Comparison of ENCODE assay signal across 8 cellular contexts in genomic region chr3:195106418-195106906, GRCh38.
DNase-seq lines count a peak whose midpoint lies in the region; ATAC-seq and TF ChIP-seq lines count a peak whose summit lies in the region.

No MANE protein-coding gene starts in this region.

- H3K36me3 Mint-ChIP-seq in H9 (ENCODE audit: insufficient read depth in 1 of 3, low read depth in 3 of 3) (peaks cover 0 to 2% (median 0%) of the 10 kb centered on the region in 3 experiments; a peak in 2 of 7 replicates), activated B cell treated with CpG ODN at 0.5 μM for 24 hours (ENCODE audit: low read depth) (no peaks in the 10 kb centered on the region)

- TF ChIP-seq POLR2A in breast epithelium (IDR thresholded peaks at IDR 0.05): no peak

- WGBS in H9 (ENCODE audit: extremely low coverage, insufficient read length, low lambda C conversion rate): no CpG with 5 or more reads among the region's 29 CpGs

- H3T11ph ChIP-seq in H9 (ENCODE audit: low read length): no peak overlapping the region

- no peaks in the 10 kb centered on the region for H3K9me3 ChIP-seq in H9 (ENCODE audit: control insufficient read depth, low read depth, low read length)
- no peaks in the 10 kb centered on the region for H3K9me3 ChIP-seq in breast epithelium

- H3K4ac ChIP-seq in H9 (ENCODE audit: low read depth, low read length): no peak overlapping the region

- H2BK5ac ChIP-seq in H9 (ENCODE audit: insufficient read length, low read length): no peak overlapping the region

- no peak overlapping the region for H2BK20ac ChIP-seq in H9 (ENCODE audit: low read depth, low read length, poor library complexity, severe bottlenecking)

- no peak overlapping the region for H3K9ac ChIP-seq in H9 (ENCODE audit: extremely low read depth, insufficient read length, low read length)

- H3K79me1 ChIP-seq in H9 (ENCODE audit: insufficient read depth, low read depth, low read length, poor library complexity, severe bottlenecking): no peaks in the 10 kb centered on the region

- TF ChIP-seq CTCF in H9 (conservative IDR thresholded peaks at IDR 0.05): peak; percentile 99
- peak; percentile 94 for TF ChIP-seq CTCF in activated B cell treated with CpG ODN at 0.5 μM for 24 hours (IDR thresholded peaks at IDR 0.05)
- peak; percentile 96 to 99 (median 98) for TF ChIP-seq CTCF in breast epithelium (IDR thresholded peaks at IDR 0.05)

- H4K5ac ChIP-seq in H9 (ENCODE audit: insufficient read length, low read depth, low read length): no peak overlapping the region

- no peak overlapping the region for H2BK15ac ChIP-seq in H9 (ENCODE audit: low read depth, low read length)

- H3K4me1 Mint-ChIP-seq in H9 (peaks cover 16 to 21% of the 10 kb centered on the region in 2 experiments), activated B cell treated with CpG ODN at 0.5 μM for 24 hours (peaks cover 35% of the 10 kb centered on the region)

- H3K79me2 ChIP-seq in H9 (ENCODE audit: insufficient read depth, low read length): no peaks in the 10 kb centered on the region; the same call in 1 of the 2 replicates

- H3K23ac ChIP-seq in H9 (ENCODE audit: insufficient read length, low read depth, low read length): no peak overlapping the region

- peak overlapping the region; percentile 37 for H3K4me2 ChIP-seq in H9 (ENCODE audit: insufficient read depth, insufficient read length, low read length)

- H3K14ac ChIP-seq in H9 (ENCODE audit: insufficient read depth, low read length): no peak overlapping the region

- H3K4me1 ChIP-seq in H9 (ENCODE audit: insufficient read depth, low read length): no peaks in the 10 kb centered on the region; the same call in 1 of the 2 replicates
- no peaks in the 10 kb centered on the region for H3K4me1 ChIP-seq in breast epithelium

- peaks cover 1% of the 10 kb centered on the region; the same call in 1 of the 2 replicates for H3K27me3 Mint-ChIP-seq in H9 (ENCODE audit: low read depth)
- H3K27me3 Mint-ChIP-seq in activated B cell treated with CpG ODN at 0.5 μM for 24 hours: no peaks in the 10 kb centered on the region

- no peak overlapping the region for H2BK12ac ChIP-seq in H9 (ENCODE audit: insufficient read length, low read depth, low read length)

- H3K23me2 ChIP-seq in H9 (ENCODE audit: insufficient read length, low read depth, low read length, poor library complexity, severe bottlenecking): peaks cover 3% of the 10 kb centered on the region

- no peak overlapping the region for H2AFZ ChIP-seq in H9 (ENCODE audit: low read length)

- CTCF ChIA-PET in activated B cell treated with CpG ODN at 0.5 μM for 24 hours (lab: Charles Lee): interaction anchor here (0.6 to 5.7 kb wide), 31 partner anchors 9 to 436 kb away, joined by 3 to 176 read pairs (median 3); partner anchors contain the start of genes FAM43A, LSG1 and XXYLT1

- peak overlapping the region; percentile 21 to 39; a peak in 4 of 5 replicates for H3K4me3 Mint-ChIP-seq in H9
- peak overlapping the region; percentile 67 for H3K4me3 Mint-ChIP-seq in activated B cell treated with CpG ODN at 0.5 μM for 24 hours

- no peaks in the 10 kb centered on the region for H3K36me3 ChIP-seq in breast epithelium

- H3K18ac ChIP-seq in H9 (ENCODE audit: insufficient read length, low read depth, low read length): no peak overlapping the region

- H4K91ac ChIP-seq in H9 (ENCODE audit: insufficient read length, low read depth, low read length): no peak overlapping the region

- peak overlapping the region in 2 of 3 donors; percentile 20 to 51 for H3K4me3 ChIP-seq in breast epithelium

- H3K56ac ChIP-seq in H9 (ENCODE audit: insufficient read length, low read depth, low read length): no peak overlapping the region

- H3K27ac Mint-ChIP-seq in H9: no peak overlapping the region; a peak in 2 of 7 replicates
- peak overlapping the region; percentile 61 for H3K27ac Mint-ChIP-seq in activated B cell treated with CpG ODN at 0.5 μM for 24 hours

- H3K9me3 Mint-ChIP-seq in H9 (no peaks in the 10 kb centered on the region), activated B cell treated with CpG ODN at 0.5 μM for 24 hours (no peaks in the 10 kb centered on the region)

- no peak overlapping the region for H2AK5ac ChIP-seq in H9 (ENCODE audit: insufficient read length, low read length)

- no peaks in the 10 kb centered on the region for H3K27me3 ChIP-seq in H9 (ENCODE audit: insufficient read depth, low read length)
- H3K27me3 ChIP-seq in breast epithelium: no peaks in the 10 kb centered on the region

- no peak overlapping the region for H2BK120ac ChIP-seq in H9 (ENCODE audit: low read depth, low read length, poor library complexity, severe bottlenecking)

- H4K8ac ChIP-seq in H9 (replicated peaks; ENCODE audit: insufficient read length, low read depth, low read length): no peak overlapping the region

- intact Hi-C loops in activated B cell treated with CpG ODN at 0.5 μM for 24 hours (cut with micrococcal nuclease): loop anchor here (1.0 to 10.0 kb wide), 7 partner anchors 22 to 434 kb away; partner anchors contain the start of gene LSG1
- intact Hi-C loops in breast epithelium (cut with DNase I; ENCODE audit: low total_unique reads): loop anchor here (10.0 kb wide), 1 partner anchor 422 kb away; the partner anchor contains the start of gene FAM43A

- POLR2A ChIA-PET in activated B cell treated with CpG ODN at 0.5 μM for 24 hours (lab: Charles Lee): interaction anchor here (0.9 to 4.5 kb wide), 6 partner anchors 154 to 435 kb away, joined by 3 to 30 read pairs (median 3); partner anchors contain the start of genes FAM43A, LSG1 and XXYLT1

- no peak overlapping the region for H3K27ac ChIP-seq in H9 (ENCODE audit: insufficient read length, low read depth, low read length)
- H3K27ac ChIP-seq in breast epithelium: no peak overlapping the region

- no peaks in the 10 kb centered on the region for H4K20me1 ChIP-seq in H9 (ENCODE audit: control insufficient read depth, insufficient read depth, insufficient read length)

- ATAC-seq in activated B cell treated with CpG ODN at 0.5 μM for 24 hours (ENCODE audit: low read depth) (peak; percentile 98), GM18858 (IDR thresholded peaks at IDR 0.05; ENCODE audit: unreplicated experiment) (no peak)

- peak; percentile 26 for DNase-seq in DMS79 treated with DMSO at 0.1 percent for 48 hours (lab: John Stamatoyannopoulos, UW)
- peak; percentile 77 for DNase-seq in H9
- peak; percentile 31 for DNase-seq in NCI-H146 treated with DMSO at 0.1 percent for 48 hours (lab: John Stamatoyannopoulos, UW; ENCODE audit: unreplicated experiment)
- DNase-seq in activated B cell treated with CpG ODN at 0.5 μM for 24 hours: peak; percentile 86
- DNase-seq in breast epithelium (ENCODE audit: low spot score in 2 of 2): peak; percentile 33 to 65
- peak; percentile 84 for DNase-seq in islet precursor cell
- peak; percentile 57 to 67 for DNase-seq in stimulated activated CD4-positive, alpha-beta T cell treated with anti-CD3 and anti-CD28 coated beads, Interleukin-1b, Interleukin-23, amount 100 ng/mL, for 4 hours (ENCODE audit: low read depth in 2 of 2)

Comparison
In these comparisons a context has a peak if more than half of its experiments do, and no peak if none do; other contexts are left out.
1. DNase-seq: peak in every context shown above with its lines; median percentile 86 in activated B cell treated with CpG ODN at 0.5 μM for 24 hours; 84 in islet precursor cell; 77 in H9; 62 in stimulated activated CD4-positive, alpha-beta T cell treated with anti-CD3 and anti-CD28 coated beads, Interleukin-1b, Interleukin-23, amount 100 ng/mL, for 4 hours; 49 in breast epithelium; 31 in NCI-H146 treated with DMSO at 0.1 percent for 48 hours; 26 in DMS79 treated with DMSO at 0.1 percent for 48 hours.